ENCODE assay signal across 8 cellular contexts in genomic region chr17:42018339-42018738, GRCh38. TPM values are rescaled to one million over a fixed set of nuclear protein-coding genes. Genes with fewer than 3 reads are reported as not detected.
DNase-seq lines count a peak whose midpoint lies in the region; ATAC-seq and TF ChIP-seq lines count a peak whose summit lies in the region.

No MANE protein-coding gene starts in this region.

- H3K27me3 ChIP-seq in cardiac muscle cell = no peaks in the 10 kb centered on the region

- no peaks in the 10 kb centered on the region for H3K9me3 Mint-ChIP-seq in activated CD8-positive, alpha-beta T cell treated with anti-CD3 and anti-CD28 coated beads for 36 hours
- H3K9me3 Mint-ChIP-seq in immature natural killer cell = no peaks in the 10 kb centered on the region
- H3K9me3 Mint-ChIP-seq in type B pancreatic cell = no peaks in the 10 kb centered on the region

- H3K27ac Mint-ChIP-seq in activated CD8-positive, alpha-beta T cell treated with anti-CD3 and anti-CD28 coated beads for 36 hours = peak overlapping the region; percentile 96
- peak overlapping the region; percentile 95 to 100 (median 98) for H3K27ac Mint-ChIP-seq in immature natural killer cell
- H3K27ac Mint-ChIP-seq in type B pancreatic cell = peak overlapping the region; percentile 99

- ATAC-seq in Right ventricle myocardium superior (ENCODE audit: poor library complexity) = no peak
- no peak for ATAC-seq in activated CD8-positive, alpha-beta T cell treated with anti-CD3 and anti-CD28 coated beads for 36 hours

- intact Hi-C loops in Right ventricle myocardium superior (cut with DNase I) = loop anchor here (5.0 kb wide), 1 partner anchor 51 kb away; the partner anchor contains the start of gene CNP
- intact Hi-C loops in activated CD8-positive, alpha-beta T cell treated with anti-CD3 and anti-CD28 coated beads for 36 hours (cut with micrococcal nuclease) = no loop called here

- H3K4me3 Mint-ChIP-seq in activated CD8-positive, alpha-beta T cell treated with anti-CD3 and anti-CD28 coated beads for 36 hours = peak overlapping the region; percentile 97
- H3K4me3 Mint-ChIP-seq in immature natural killer cell (peak overlapping the region; percentile 99 to 100 (median 99)), type B pancreatic cell (peak overlapping the region; percentile 99)

- POLR2A ChIA-PET in activated CD8-positive, alpha-beta T cell treated with anti-CD3 and anti-CD28 coated beads for 36 hours (lab: Charles Lee) = interaction anchor here (0.7 to 5.5 kb wide), 11 partner anchors 9 to 102 kb away, joined by 3 to 41 read pairs (median 5); partner anchors contain the start of genes ACLY, CNP, DHX58 and KAT2A

- H3K9me3 ChIP-seq in cardiac muscle cell (ENCODE audit: low read depth) = no peaks in the 10 kb centered on the region

- H3K36me3 ChIP-seq in cardiac muscle cell = peaks cover 13% of the 10 kb centered on the region

- H3K4me1 ChIP-seq in cardiac muscle cell (ENCODE audit: low read depth) = peaks cover 13% of the 10 kb centered on the region

- TF ChIP-seq CTCF in cardiac muscle cell (IDR thresholded peaks at IDR 0.05; ENCODE audit: low read depth, low read length) (no peak), type B pancreatic cell (conservative IDR thresholded peaks at IDR 0.05) (no peak)
- no peak for TF ChIP-seq CTCF in activated CD8-positive, alpha-beta T cell treated with anti-CD3 and anti-CD28 coated beads for 36 hours (IDR thresholded peaks at IDR 0.05)

- H3K36me3 Mint-ChIP-seq in activated CD8-positive, alpha-beta T cell treated with anti-CD3 and anti-CD28 coated beads for 36 hours (ENCODE audit: low read depth) = peaks cover 22% of the 10 kb centered on the region
- peaks cover 0 to 8% (median 0%) of the 10 kb centered on the region in 3 donors for H3K36me3 Mint-ChIP-seq in immature natural killer cell
- H3K36me3 Mint-ChIP-seq in type B pancreatic cell = no peaks in the 10 kb centered on the region

- CTCF ChIA-PET in activated CD8-positive, alpha-beta T cell treated with anti-CD3 and anti-CD28 coated beads for 36 hours (lab: Charles Lee) = interaction anchor here (0.8 to 7.5 kb wide), 20 partner anchors 8 to 560 kb away, joined by 3 to 110 read pairs (median 5); partner anchors contain the start of genes ACLY, CNP, DHX58 and GHDC

- no peaks in the 10 kb centered on the region for H3K27me3 Mint-ChIP-seq in activated CD8-positive, alpha-beta T cell treated with anti-CD3 and anti-CD28 coated beads for 36 hours
- peaks cover 7 to 16% (median 14%) of the 10 kb centered on the region in 3 donors for H3K27me3 Mint-ChIP-seq in immature natural killer cell (ENCODE audit: low read depth in 3 of 3)
- H3K27me3 Mint-ChIP-seq in type B pancreatic cell = no peaks in the 10 kb centered on the region

- peaks cover 46% of the 10 kb centered on the region for H3K4me1 Mint-ChIP-seq in activated CD8-positive, alpha-beta T cell treated with anti-CD3 and anti-CD28 coated beads for 36 hours (ENCODE audit: low read depth)
- peaks cover 68 to 81% of the 10 kb centered on the region in 2 donors for H3K4me1 Mint-ChIP-seq in immature natural killer cell
- peaks cover 22% of the 10 kb centered on the region for H3K4me1 Mint-ChIP-seq in type B pancreatic cell (ENCODE audit: unreplicated experiment)

- peak overlapping the region; percentile 64 for H3K4me3 ChIP-seq in cardiac muscle cell

- H3K27ac ChIP-seq in cardiac muscle cell = peak overlapping the region; percentile 94

- DNase-seq in cardiac muscle cell (ENCODE audit: low read depth in 1 of 2, low spot score in 1 of 2) = no peak
- DNase-seq in Right ventricle myocardium superior = no peak
- DNase-seq in activated CD8-positive, alpha-beta T cell treated with anti-CD3 and anti-CD28 coated beads for 36 hours = peak; percentile 12
- no peak for DNase-seq in immature natural killer cell
- no peak for DNase-seq in type B pancreatic cell (ENCODE audit: extremely low spot score, unreplicated experiment)
- no peak for DNase-seq in NCI-H774 (lab: John Stamatoyannopoulos, UW)
- no peak for DNase-seq in NCI-H2171 treated with DMSO at 0.1 percent for 48 hours (lab: John Stamatoyannopoulos, UW)
- no peak for DNase-seq in NCI-H1930 (lab: John Stamatoyannopoulos, UW)

RNA-seq across cellular contexts. Expression of gene DNAJC7, which starts 1.1 kb away (rescaled TPM):
- total RNA-seq in cardiac muscle cell (66.6 and 79.2 TPM in 2 replicates), Right ventricle myocardium superior (81.2 TPM), type B pancreatic cell (ENCODE audit: low replicate concordance) (77.3 and 88.7 TPM in 2 replicates)
- polyA plus RNA-seq in cardiac muscle cell (83.8 and 90.0 TPM in 2 replicates), immature natural killer cell (10 to 100 TPM; 54.1 to 94.0 (median 55.8) TPM)
- 10 to 100 TPM; 86.7 to 90.3 TPM for total RNA-seq in activated CD8-positive, alpha-beta T cell treated with anti-CD3 and anti-CD28 coated beads for 36 hours

RNA-seq across cellular contexts. Expression of gene NKIRAS2, which starts 1.6 kb away (rescaled TPM):
- total RNA-seq in cardiac muscle cell (113 and 125 TPM in 2 replicates), Right ventricle myocardium superior (43.8 TPM), type B pancreatic cell (ENCODE audit: low replicate concordance) (44.7 and 45.0 TPM in 2 replicates)
- polyA plus RNA-seq in cardiac muscle cell (98.2 and 107 TPM in 2 replicates), immature natural killer cell (10 to 100 TPM; 21.5 to 33.6 (median 32.6) TPM)
- total RNA-seq in activated CD8-positive, alpha-beta T cell treated with anti-CD3 and anti-CD28 coated beads for 36 hours = 10 to 100 TPM; 13.8 to 15.0 TPM

RNA-seq across cellular contexts. Expression of gene C17orf113, which starts 32.1 kb away (rescaled TPM):
- 6.2 and 7.6 TPM in 2 replicates for total RNA-seq in cardiac muscle cell
- polyA plus RNA-seq in cardiac muscle cell = 4.5 and 4.7 TPM in 2 replicates
- total RNA-seq in Right ventricle myocardium superior = 0.59 TPM
- under 1 TPM; 0.72 to 0.77 TPM for total RNA-seq in activated CD8-positive, alpha-beta T cell treated with anti-CD3 and anti-CD28 coated beads for 36 hours
- under 1 TPM in 2 of 3 donors, not detected in 1; 0.19 to 0.21 TPM for polyA plus RNA-seq in immature natural killer cell
- total RNA-seq in type B pancreatic cell (ENCODE audit: low replicate concordance) = 2.1 and 3.0 TPM in 2 replicates

RNA-seq across cellular contexts. Expression of gene CNP, which starts 51.7 kb away (rescaled TPM):
- 69.0 and 70.0 TPM in 2 replicates for total RNA-seq in cardiac muscle cell
- 79.4 and 82.8 TPM in 2 replicates for polyA plus RNA-seq in cardiac muscle cell
- 23.0 TPM for total RNA-seq in Right ventricle myocardium superior
- 10 to 100 TPM; 50.1 to 54.5 TPM for total RNA-seq in activated CD8-positive, alpha-beta T cell treated with anti-CD3 and anti-CD28 coated beads for 36 hours
- polyA plus RNA-seq in immature natural killer cell = 10 to 100 TPM; 22.8 to 56.3 (median 44.1) TPM
- total RNA-seq in type B pancreatic cell (ENCODE audit: low replicate concordance) = 60.0 and 84.3 TPM in 2 replicates
